1 cellular context compared by ENCODE assay signal in genomic region chr6:127776320-127776719, GRCh38.
A peak's percentile ranks its signal among the peaks of the same experiment; 100 is the strongest.
TF ChIP-seq lines count a peak whose summit lies in the region.

No MANE protein-coding gene starts in this region.

TF ChIP-seq in K562, 482 proteins besides CTCF, POLR2A, EP300 and RAD21:
- no peak for TF ChIP-seq HDAC6 (IDR thresholded peaks at IDR 0.05; ENCODE audit: low read depth, low read length)
- 0 out of 2 replicates have a peak, but pooled peaks have one; percentile 11 for TF ChIP-seq MAFK (IDR thresholded peaks at IDR 0.05; ENCODE audit: low read length)
- TF ChIP-seq CREB3 (tag; conservative IDR thresholded peaks at IDR 0.05; ENCODE audit: low read depth), result no peak
- no peak for TF ChIP-seq ZKSCAN1 (IDR thresholded peaks at IDR 0.05; ENCODE audit: low read depth, low read length)
